ENCODE assay signal across 18 cellular contexts in the genomic region with DNA sequence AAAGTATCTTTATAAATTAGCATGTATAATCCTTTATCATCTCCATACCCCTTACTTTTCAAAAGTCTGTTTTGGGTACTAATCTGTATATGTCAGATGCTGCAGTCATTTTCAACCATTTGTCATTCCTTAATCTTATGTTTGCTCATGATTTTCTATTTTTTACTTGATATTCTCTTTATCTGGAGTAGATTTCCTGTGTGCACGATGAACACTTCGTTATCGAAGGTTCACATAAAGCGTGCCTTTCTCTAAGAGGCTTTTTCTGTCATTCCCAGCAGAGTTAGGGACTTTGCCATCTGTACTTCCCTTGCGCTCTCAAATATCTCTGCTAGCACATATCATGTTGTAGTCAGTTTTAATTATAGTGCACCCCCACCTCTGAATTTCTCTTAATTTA.
"Had no signal": no experiment of that assay in that cellular context is flagged by ENCODE, and none has a peak within 500 bp of the region (broad histone marks: within the 10 kb centered on the region; RNA-seq: fewer than 3 reads in every experiment).

No MANE protein-coding gene starts in this region.

- H3K4me3 ChIP-seq: lower lobe of right lung, ovary, testis, tibial artery had no signal

- ATAC-seq: effector memory CD8-positive, alpha-beta T cell; left ventricle myocardium superior; naive thymus-derived CD8-positive, alpha-beta T cell; sciatic nerve; stimulated activated effector memory CD8-positive, alpha-beta T cell treated with anti-CD3 and anti-CD28 coated beads, Interleukin-12 subunit alpha, Interleukin-12 subunit beta, amount 100 ng/mL, for 72 hours; stimulated activated naive CD8-positive, alpha-beta T cell treated with anti-CD3 and anti-CD28 coated beads, Interleukin-15, Interleukin-2, amounts not matched to agents 100 U/mL and 50 U/mL, for 24 hours had no signal

- H3K27ac ChIP-seq: lower lobe of right lung, ovary, testis, tibial artery had no signal

- H3K4me1 ChIP-seq: lower lobe of right lung, testis, tibial artery had no signal

- H3K9me3 ChIP-seq: lower lobe of right lung, ovary, testis, tibial artery had no signal

- H3K27me3 ChIP-seq: ovary, testis, tibial artery had no signal

- DNase-seq: cortex of kidney; effector memory CD8-positive, alpha-beta T cell; hypothalamus; immature natural killer cell; left ventricle myocardium superior; lower lobe of right lung; naive thymus-derived CD8-positive, alpha-beta T cell; nephron progenitor cell; nucleus accumbens; ovary; stimulated activated CD4-positive, alpha-beta T cell treated with anti-CD3 and anti-CD28 coated beads, Interleukin-2, amount 100 ng/mL, for 24 hours; stimulated activated CD4-positive, alpha-beta T cell treated with anti-CD3 and anti-CD28 coated beads, Interleukin-4, amount 100 ng/mL, for 24 hours; stimulated activated naive CD8-positive, alpha-beta T cell treated with anti-CD3 and anti-CD28 coated beads, Interleukin-15, Interleukin-2, amounts not matched to agents 100 U/mL and 50 U/mL, for 24 hours; substantia nigra; testis; tibial artery had no signal
